In genomic region chr13:29196409-29197074, GRCh38 we compare ENCODE assay signal across 11 cellular contexts.
DNase-seq lines count a peak whose midpoint lies in the region; ATAC-seq and TF ChIP-seq lines count a peak whose summit lies in the region.
"Had no signal": no experiment of that assay in that cellular context is flagged by ENCODE, and none has a peak within 500 bp of the region (broad histone marks: within the 10 kb centered on the region; RNA-seq: fewer than 3 reads in every experiment).

No MANE protein-coding gene starts in this region.

- H3K79me2 ChIP-seq in MM.1S (ENCODE audit: low read length): no peaks in the 10 kb centered on the region

- H3K36me3 ChIP-seq in MM.1S (replicated peaks; ENCODE audit: insufficient read depth, low read length): no peaks in the 10 kb centered on the region
- no peaks in the 10 kb centered on the region for H3K36me3 ChIP-seq in effector memory CD4-positive, alpha-beta T cell (ENCODE audit: control insufficient read depth, insufficient read depth, low read length)
- H3K36me3 ChIP-seq in stomach: no peaks in the 10 kb centered on the region
- H3K36me3 ChIP-seq in upper lobe of left lung: no peaks in the 10 kb centered on the region
- H3K36me3 ChIP-seq: neural progenitor cell had no signal

- WGBS in stomach, 5 donors: 76 to 91% (median 84%) methylated on average over 2 of the region's 2 CpGs
- 83 to 85% methylated on average over 2 of the region's 2 CpGs for WGBS in upper lobe of left lung, 2 donors

- no peak overlapping the region for H3K4me3 Mint-ChIP-seq in stimulated activated naive CD8-positive, alpha-beta T cell treated with anti-CD3 and anti-CD28 coated beads, Interleukin-15, amount 100 ng/mL, for 72 hours
- H3K4me3 Mint-ChIP-seq: neural progenitor cell had no signal

- no peaks in the 10 kb centered on the region for H3K9me2 ChIP-seq in MM.1S (replicated peaks; ENCODE audit: insufficient read depth, low read length)

- peak overlapping the region; percentile 68; the same call in 1 of the 2 replicates for H3K27ac ChIP-seq in MM.1S (ENCODE audit: low read length)
- no peak overlapping the region for H3K27ac ChIP-seq in effector memory CD4-positive, alpha-beta T cell (ENCODE audit: insufficient read depth, low read length, poor library complexity, severe bottlenecking)
- H3K27ac ChIP-seq in stomach: no peak overlapping the region
- H3K27ac ChIP-seq in upper lobe of left lung: no peak overlapping the region
- H3K27ac ChIP-seq: neural progenitor cell had no signal

- H3K9me3 ChIP-seq in MM.1S (replicated peaks; ENCODE audit: insufficient read depth, low read length) (no peaks in the 10 kb centered on the region), stomach (peaks cover 0 to 50% (median 16%) of the 10 kb centered on the region in 4 donors), upper lobe of left lung (peaks cover 0 to 10% (median 3%) of the 10 kb centered on the region in 4 donors)
- no peaks in the 10 kb centered on the region for H3K9me3 ChIP-seq in effector memory CD4-positive, alpha-beta T cell (ENCODE audit: control insufficient read depth, low read length)

- TF ChIP-seq POLR2A in stomach (IDR thresholded peaks at IDR 0.05) (no peak), upper lobe of left lung (IDR thresholded peaks at IDR 0.05) (no peak)

- H3K27me3 ChIP-seq in MM.1S (replicated peaks; ENCODE audit: insufficient read depth, low read length) (no peaks in the 10 kb centered on the region), stomach (no peaks in the 10 kb centered on the region), upper lobe of left lung (no peaks in the 10 kb centered on the region)
- H3K27me3 ChIP-seq in effector memory CD4-positive, alpha-beta T cell (replicated peaks; ENCODE audit: control insufficient read depth, insufficient read depth, low read length, poor library complexity, severe bottlenecking): no peaks in the 10 kb centered on the region
- H3K27me3 ChIP-seq: neural progenitor cell had no signal

- H3K27me3 Mint-ChIP-seq in stimulated activated naive CD8-positive, alpha-beta T cell treated with anti-CD3 and anti-CD28 coated beads, Interleukin-15, amount 100 ng/mL, for 72 hours: no peaks in the 10 kb centered on the region

- peaks cover 16 to 56% of the 10 kb centered on the region in 2 donors for H3K9me3 Mint-ChIP-seq in stimulated activated naive CD8-positive, alpha-beta T cell treated with anti-CD3 and anti-CD28 coated beads, Interleukin-15, amount 100 ng/mL, for 72 hours

- H3K4me3 ChIP-seq in MM.1S (ENCODE audit: low read length): no peak overlapping the region
- no peak overlapping the region for H3K4me3 ChIP-seq in effector memory CD4-positive, alpha-beta T cell (ENCODE audit: insufficient read depth, low read depth, low read length, poor library complexity, severe bottlenecking)
- no peak overlapping the region for H3K4me3 ChIP-seq in stomach
- H3K4me3 ChIP-seq in upper lobe of left lung: no peak overlapping the region
- H3K4me3 ChIP-seq: neural progenitor cell had no signal

- no peak overlapping the region for H2AFZ ChIP-seq in MM.1S (ENCODE audit: low read length)
- H2AFZ ChIP-seq: neural progenitor cell had no signal

- H3K4me1 ChIP-seq in MM.1S (ENCODE audit: low read length): no peaks in the 10 kb centered on the region
- H3K4me1 ChIP-seq in effector memory CD4-positive, alpha-beta T cell (ENCODE audit: control insufficient read depth, insufficient read depth, low read length, poor library complexity, severe bottlenecking): no peaks in the 10 kb centered on the region
- H3K4me1 ChIP-seq in stomach: no peaks in the 10 kb centered on the region
- H3K4me1 ChIP-seq in upper lobe of left lung: no peaks in the 10 kb centered on the region
- H3K4me1 ChIP-seq: neural progenitor cell had no signal

- peak overlapping the region; percentile 41; the same call in 1 of the 2 replicates for H3K4me2 ChIP-seq in MM.1S (ENCODE audit: low read depth, low read length)
- H3K4me2 ChIP-seq: neural progenitor cell had no signal

- DNase-seq in GM20000 (ENCODE audit: low spot score) (peak; percentile 12), MM.1S (peak; percentile 26), stomach (no peak), upper lobe of left lung (no peak)
- DNase-seq in effector memory CD4-positive, alpha-beta T cell: no peak
- DNase-seq in stimulated activated naive CD8-positive, alpha-beta T cell treated with anti-CD3 and anti-CD28 coated beads, Interleukin-15, amount 100 ng/mL, for 72 hours: no peak
- DNase-seq: caudate nucleus, NCI-H146 had no signal

- TF ChIP-seq EP300 in stomach (IDR thresholded peaks at IDR 0.05) (no peak), upper lobe of left lung (IDR thresholded peaks at IDR 0.05) (no peak)

- H3F3A ChIP-seq in MM.1S (ENCODE audit: insufficient read depth, low read length): no peaks in the 10 kb centered on the region; the same call in 1 of the 2 replicates

- H3K27ac Mint-ChIP-seq in stimulated activated naive CD8-positive, alpha-beta T cell treated with anti-CD3 and anti-CD28 coated beads, Interleukin-15, amount 100 ng/mL, for 72 hours: no peak overlapping the region
- H3K27ac Mint-ChIP-seq: neural progenitor cell had no signal

- H3K9ac ChIP-seq in MM.1S (ENCODE audit: low read length): no peak overlapping the region
- H3K9ac ChIP-seq: neural progenitor cell had no signal

- intact Hi-C loops in stomach (cut with DNase I; ENCODE audit: low total_unique reads): no loop called here

- H3K4me1 Mint-ChIP-seq in stimulated activated naive CD8-positive, alpha-beta T cell treated with anti-CD3 and anti-CD28 coated beads, Interleukin-15, amount 100 ng/mL, for 72 hours: no peaks in the 10 kb centered on the region
- H3K4me1 Mint-ChIP-seq: neural progenitor cell had no signal

- no peaks in the 10 kb centered on the region for H4K20me1 ChIP-seq in MM.1S (ENCODE audit: insufficient read depth, low read length)

- ATAC-seq in GM18502 (IDR thresholded peaks at IDR 0.05; ENCODE audit: poor library complexity, unreplicated experiment) (peak; percentile 97), HG02973 (IDR thresholded peaks at IDR 0.05; ENCODE audit: unreplicated experiment) (peak; percentile 97), upper lobe of left lung (ENCODE audit: low FRiP score in 2 of 2) (no peak)
- no peak for ATAC-seq in stimulated activated naive CD8-positive, alpha-beta T cell treated with anti-CD3 and anti-CD28 coated beads, Interleukin-15, amount 100 ng/mL, for 72 hours

- TF ChIP-seq CTCF in GM20000 (IDR thresholded peaks at IDR 0.05; ENCODE audit: extremely low read depth, missing control alignments) (no peak), MM.1S (IDR thresholded peaks at IDR 0.05; ENCODE audit: low read length) (no peak), stomach (IDR thresholded peaks at IDR 0.05) (no peak), upper lobe of left lung (IDR thresholded peaks at IDR 0.05) (no peak)

Comparison
In these comparisons a context has a peak if more than half of its experiments do, and no peak if none do; other contexts are left out.
1. ATAC-seq: peak in GM18502 (single experiment) and HG02973 (single experiment); none in stimulated activated naive CD8-positive, alpha-beta T cell treated with anti-CD3 and anti-CD28 coated beads, Interleukin-15, amount 100 ng/mL, for 72 hours (single experiment) and upper lobe of left lung (0 of 2).
2. DNase-seq: peak in GM20000 (single experiment) and MM.1S (single experiment); none in effector memory CD4-positive, alpha-beta T cell (0 of 3), stimulated activated naive CD8-positive, alpha-beta T cell treated with anti-CD3 and anti-CD28 coated beads, Interleukin-15, amount 100 ng/mL, for 72 hours (0 of 2), stomach (single experiment) and upper lobe of left lung (0 of 2).